In the genomic region with DNA sequence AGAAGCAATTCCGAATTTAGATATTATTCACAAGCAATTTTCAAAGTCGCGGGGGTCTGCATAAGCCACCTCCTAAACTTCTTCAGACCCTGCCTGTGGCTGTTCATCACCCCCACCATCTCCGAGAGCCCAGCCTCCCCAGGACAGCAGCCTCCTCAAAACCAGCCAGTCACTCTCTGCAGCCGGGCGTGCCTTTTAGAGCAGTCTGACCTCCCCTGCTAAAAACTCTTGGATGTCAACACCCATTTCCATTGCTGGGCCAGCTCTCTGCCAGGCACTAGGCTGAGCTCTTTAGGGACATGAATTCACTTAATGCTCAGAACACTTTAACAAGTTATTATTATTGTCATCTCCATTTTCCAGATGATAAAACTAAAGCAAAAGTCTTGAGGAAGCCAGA, we compare ENCODE assay signal across 1 cellular context.
TF ChIP-seq lines count a peak whose summit lies in the region.

No MANE protein-coding gene starts in this region.

TF ChIP-seq in IMR-90, 13 proteins besides CTCF, POLR2A, EP300 and RAD21:
- TF ChIP-seq FOS (IDR thresholded peaks at IDR 0.05; ENCODE audit: low read depth, low read length) (no peak), MXI1 (IDR thresholded peaks at IDR 0.05; ENCODE audit: borderline replicate concordance, low read depth, low read length) (no peak), MAZ (IDR thresholded peaks at IDR 0.05; ENCODE audit: borderline replicate concordance, low read depth, low read length) (no peak), CEBPB (IDR thresholded peaks at IDR 0.05; ENCODE audit: low read depth, low read length) (no peak), USF2 (IDR thresholded peaks at IDR 0.05; ENCODE audit: low read depth, low read length) (no peak), RCOR1 (IDR thresholded peaks at IDR 0.05; ENCODE audit: insufficient replicate concordance, low read length) (no peak), ELK1 (IDR thresholded peaks at IDR 0.05; ENCODE audit: borderline replicate concordance, low read depth, low read length) (no peak), BHLHE40 (IDR thresholded peaks at IDR 0.05; ENCODE audit: low read depth, low read length) (no peak)
